In genomic region chr16:88284626-88285513, GRCh38 we compare ENCODE assay signal across 1 cellular context.
TF ChIP-seq lines count a peak whose summit lies in the region.

No MANE protein-coding gene starts in this region.

TF ChIP-seq in IMR-90, 13 proteins besides CTCF, POLR2A, EP300 and RAD21 (continued from another document):
- TF ChIP-seq SMC3 (IDR thresholded peaks at IDR 0.05; ENCODE audit: low read depth, low read length) = no peak
- TF ChIP-seq MAZ (IDR thresholded peaks at IDR 0.05; ENCODE audit: borderline replicate concordance, low read depth, low read length) = no peak
- no peak for TF ChIP-seq BHLHE40 (IDR thresholded peaks at IDR 0.05; ENCODE audit: low read depth, low read length)
- no peak for TF ChIP-seq CEBPB (IDR thresholded peaks at IDR 0.05; ENCODE audit: low read depth, low read length)
- no peak for TF ChIP-seq NFE2L2 (IDR thresholded peaks at IDR 0.05; ENCODE audit: low read depth, low read length)
- TF ChIP-seq ELK1 (IDR thresholded peaks at IDR 0.05; ENCODE audit: borderline replicate concordance, low read depth, low read length) = no peak
- no peak for TF ChIP-seq MXI1 (IDR thresholded peaks at IDR 0.05; ENCODE audit: borderline replicate concordance, low read depth, low read length)
- no peak for TF ChIP-seq RCOR1 (IDR thresholded peaks at IDR 0.05; ENCODE audit: insufficient replicate concordance, low read length)
- no peak for TF ChIP-seq MAFK (IDR thresholded peaks at IDR 0.05; ENCODE audit: low read depth, low read length)
- no peak for TF ChIP-seq FOS (IDR thresholded peaks at IDR 0.05; ENCODE audit: low read depth, low read length)
- no peak for TF ChIP-seq CHD1 (IDR thresholded peaks at IDR 0.05; ENCODE audit: low read depth, low read length)
